ENCODE assay signal across 8 cellular contexts in the genomic region with DNA sequence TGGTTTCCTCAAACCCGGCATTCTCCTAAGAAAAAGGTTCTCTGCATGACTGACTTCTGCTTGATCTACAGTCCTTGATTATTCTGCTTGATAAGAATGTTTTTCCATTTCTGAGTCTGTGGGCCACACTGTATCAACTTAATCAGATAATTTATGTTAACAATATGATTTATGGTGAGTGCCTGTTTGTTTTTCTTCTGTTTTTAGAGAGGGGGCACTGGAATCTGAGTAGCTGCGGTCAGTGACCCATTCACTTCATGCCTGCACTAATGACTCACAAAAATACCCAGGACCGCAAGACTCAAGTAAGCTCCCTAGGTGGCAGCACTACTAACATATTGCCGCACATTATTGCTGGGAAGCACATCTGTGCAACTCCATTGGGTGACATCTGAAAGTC.
DNase-seq lines count a peak whose midpoint lies in the region; ATAC-seq, FAIRE-seq and TF ChIP-seq lines count a peak whose summit lies in the region.

No MANE protein-coding gene starts in this region.

- H3K27ac ChIP-seq in H1 (ENCODE audit: low read depth, low read length) = no peak overlapping the region

- ATAC-seq in GM21786 (IDR thresholded peaks at IDR 0.05; ENCODE audit: unreplicated experiment) (peak; percentile 85), HG02763 (IDR thresholded peaks at IDR 0.05; ENCODE audit: unreplicated experiment) (no peak)

- no peak overlapping the region for H3K18ac ChIP-seq in H1 (ENCODE audit: extremely low read depth, low read length)

- H4K20me1 ChIP-seq in H1 (replicated peaks in 1 of 2; ENCODE audit: control insufficient read depth in 1 of 2, insufficient read depth in 2 of 2, low read length in 2 of 2) = no peaks in the 10 kb centered on the region

- POLR2A ChIA-PET in H1 (lab: Charles Lee; ENCODE audit: partially characterized antibody) = no interaction called here

- no peaks in the 10 kb centered on the region for H3K27me3 ChIP-seq in H1 (replicated peaks in 1 of 4; ENCODE audit: control insufficient read depth in 3 of 4, extremely low read depth in 1 of 4, insufficient read depth in 3 of 4, low read length in 3 of 4)

- no peak overlapping the region for H3K4ac ChIP-seq in H1 (replicated peaks; ENCODE audit: insufficient read length, low read depth, low read length)

- H2BK15ac ChIP-seq in H1 (ENCODE audit: low read length) = no peak overlapping the region

- no peak overlapping the region for H4K8ac ChIP-seq in H1 (ENCODE audit: extremely low read depth, insufficient read depth, low read length)

- no peak for TF ChIP-seq EP300 in H1 (IDR thresholded peaks at IDR 0.05; ENCODE audit: borderline replicate concordance in 1 of 2, low read depth in 2 of 2, low read length in 2 of 2)

- H2BK20ac ChIP-seq in H1 (ENCODE audit: low read length) = no peak overlapping the region

- DNase-seq in ELF-1 (ENCODE audit: low read depth, low spot score) (peak; percentile 41), LoVo (ENCODE audit: low spot score) (peak; percentile 38), H1 (ENCODE audit: low read depth in 1 of 2, low spot score in 2 of 2) (no peak), KG1 (lab: John Stamatoyannopoulos, UW) (no peak), Ammon's horn (ENCODE audit: low spot score) (no peak)
- DNase-seq in activated CD4-positive, alpha-beta T cell treated with anti-CD3 and anti-CD28 coated beads for 1 hour = no peak

- no peak overlapping the region for H3K56ac ChIP-seq in H1 (replicated peaks; ENCODE audit: insufficient read length, low read depth, low read length)

- H3K4me2 ChIP-seq in H1 (ENCODE audit: insufficient read depth in 1 of 2, low read depth in 2 of 2, low read length in 2 of 2) = no peak overlapping the region

- TF ChIP-seq POLR2A in H1 (IDR thresholded peaks at IDR 0.05; ENCODE audit: control extremely low read depth in 1 of 2, low read depth in 2 of 2, low read length in 2 of 2) = no peak

- 60% methylated on average over 4 of the region's 4 CpGs; no CpG with 5 or more reads in 1 of the 2 experiments for WGBS in H1 (ENCODE audit: extremely low coverage in 1 of 2, insufficient coverage in 1 of 2, insufficient read length in 1 of 2, insufficient replicate concordance in 2 of 2, low coverage in 1 of 2, low lambda C conversion rate in 2 of 2, missing lambda C conversion rate in 1 of 2), 2 experiments

- H2BK5ac ChIP-seq in H1 (ENCODE audit: low read depth, low read length) = no peak overlapping the region

- peak; percentile 47 to 62 for TF ChIP-seq RAD21 in H1 (IDR thresholded peaks at IDR 0.05 in 1 of 2, conservative IDR thresholded peaks at IDR 0.05 in 1 of 2; ENCODE audit: low read depth in 2 of 2, low read length in 2 of 2)

- no peak overlapping the region for H2AFZ ChIP-seq in H1 (ENCODE audit: low read length)

- H3K9me3 ChIP-seq in H1 (ENCODE audit: insufficient read depth in 2 of 2, low read depth in 1 of 2, low read length in 1 of 2) = no peaks in the 10 kb centered on the region

- no peaks in the 10 kb centered on the region for H3K79me1 ChIP-seq in H1 (ENCODE audit: low read depth, low read length)

- no peak overlapping the region for H3K4me3 ChIP-seq in H1 (ENCODE audit: extremely low read depth in 1 of 4, insufficient read depth in 2 of 4, low read depth in 3 of 4, low read length in 4 of 4)

- FAIRE-seq in H1 (lab: Jason Lieb, UNC) = peak; percentile 89

- H3K4me1 ChIP-seq in H1 (replicated peaks in 1 of 4; ENCODE audit: control insufficient read depth in 3 of 4, insufficient read depth in 4 of 4, low read length in 3 of 4) = no peaks in the 10 kb centered on the region

- no peak overlapping the region for H4K91ac ChIP-seq in H1 (replicated peaks; ENCODE audit: insufficient read length, low read length)

- no peak overlapping the region for H4K5ac ChIP-seq in H1 (ENCODE audit: insufficient read length, low read depth, low read length)

- H3K23ac ChIP-seq in H1 (ENCODE audit: insufficient read length) = no peak overlapping the region

- CTCF ChIA-PET in H1 (lab: Charles Lee; ENCODE audit: partially characterized antibody) = interaction anchor here (0.9 to 3.7 kb wide), 20 partner anchors 9 to 745 kb away, joined by 3 to 30 read pairs (median 3); no protein-coding TSS in a partner anchor

- TF ChIP-seq CTCF in H1 (IDR thresholded peaks at IDR 0.05; ENCODE audit: control extremely low read depth in 1 of 3, insufficient read depth in 1 of 3, low read depth in 1 of 3, low read length in 3 of 3) = peak; percentile 17 to 70 (median 54)

- H2AK5ac ChIP-seq in H1 (ENCODE audit: low read depth, low read length) = no peak overlapping the region

- no peaks in the 10 kb centered on the region for H3K23me2 ChIP-seq in H1 (ENCODE audit: low read depth, low read length)

- H3K36me3 ChIP-seq in H1 (ENCODE audit: control insufficient read depth in 2 of 4, insufficient read depth in 4 of 4, low read length in 3 of 4) = no peaks in the 10 kb centered on the region

- no peak overlapping the region for H3K9ac ChIP-seq in H1 (replicated peaks in 1 of 4; ENCODE audit: extremely low read depth in 1 of 4, low read depth in 3 of 4, low read length in 3 of 4)

- H3K79me2 ChIP-seq in H1 (ENCODE audit: control insufficient read depth in 1 of 2, insufficient read depth in 2 of 2, low read length in 2 of 2) = no peaks in the 10 kb centered on the region

- no peak overlapping the region for H3K14ac ChIP-seq in H1 (ENCODE audit: insufficient read length)

- no peak overlapping the region for H2BK12ac ChIP-seq in H1 (ENCODE audit: low read depth, low read length)

- no peak overlapping the region for H2BK120ac ChIP-seq in H1 (replicated peaks; ENCODE audit: low read depth, low read length)

TF ChIP-seq in H1, 55 proteins besides CTCF, POLR2A, EP300 and RAD21:
- TF ChIP-seq JUND (IDR thresholded peaks at IDR 0.05; ENCODE audit: low read length) (peak; percentile 60; the same call in 1 of the 2 replicates), TEAD4 (IDR thresholded peaks at IDR 0.05; ENCODE audit: low read depth, low read length) (0 out of 2 replicates have a peak, but pooled peaks have one; percentile 34), SRF (IDR thresholded peaks at IDR 0.05; ENCODE audit: low read depth, low read length) (no peak)

Comparison
In these comparisons a context has a peak if more than half of its experiments do, and no peak if none do; other contexts are left out.
1. DNase-seq: peak in ELF-1 (single experiment) and LoVo (single experiment); none in H1 (0 of 2), KG1 (single experiment), Ammon's horn (single experiment) and activated CD4-positive, alpha-beta T cell treated with anti-CD3 and anti-CD28 coated beads for 1 hour (single experiment).